ENCODE assay signal across 11 cellular contexts in the genomic region with DNA sequence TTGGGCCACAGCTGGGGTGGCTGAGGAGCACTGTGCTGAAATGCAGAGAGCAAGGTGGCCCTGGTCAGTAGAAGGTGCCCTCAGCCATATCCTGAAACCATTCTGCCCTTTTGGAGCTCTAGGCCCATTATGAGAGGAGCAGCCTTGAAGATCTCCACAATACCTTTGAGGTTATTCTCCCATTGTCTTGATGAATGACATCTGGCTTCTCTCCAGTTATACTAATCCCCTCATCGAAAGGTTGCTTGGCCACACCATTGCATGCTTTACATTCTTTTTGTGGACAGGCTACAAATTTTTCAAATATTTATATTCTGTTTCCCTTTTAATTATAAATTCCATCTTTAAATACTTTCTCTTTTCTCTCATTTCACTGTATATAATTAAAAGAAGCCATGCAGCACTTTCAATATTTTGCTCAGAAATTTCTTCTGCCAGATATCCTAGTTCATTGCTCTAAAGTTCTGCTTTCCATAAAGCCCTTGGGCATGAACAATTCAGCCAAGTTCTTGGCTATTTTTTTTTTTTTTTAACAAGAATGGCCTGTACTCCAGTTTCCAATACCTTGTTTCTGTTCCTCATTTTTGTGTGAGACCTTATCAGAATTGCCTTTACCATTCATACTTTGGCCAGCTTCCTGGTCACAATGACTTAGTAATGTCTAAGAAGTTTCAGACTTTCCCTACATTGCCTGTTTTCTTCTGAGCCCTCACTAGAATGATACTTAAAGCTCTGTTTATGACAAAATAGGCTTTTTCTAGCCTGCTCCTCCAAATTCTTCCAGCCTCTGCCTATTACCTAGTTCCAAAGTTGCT.
DNase-seq lines count a peak whose midpoint lies in the region; ATAC-seq and TF ChIP-seq lines count a peak whose summit lies in the region.
"Had no signal": no experiment of that assay in that cellular context is flagged by ENCODE, and none has a peak within 500 bp of the region (broad histone marks: within the 10 kb centered on the region; RNA-seq: fewer than 3 reads in every experiment).

No MANE protein-coding gene starts in this region.

- ATAC-seq in GM18519 (IDR thresholded peaks at IDR 0.05; ENCODE audit: low FRiP score, unreplicated experiment) (peak; percentile 99), GM21737 (IDR thresholded peaks at IDR 0.05; ENCODE audit: unreplicated experiment) (peak; percentile 94), HG03460 (IDR thresholded peaks at IDR 0.05; ENCODE audit: unreplicated experiment) (peak; percentile 98)

- no peak overlapping the region for H3K4me3 ChIP-seq in cardiac fibroblast (replicated peaks in 1 of 2; ENCODE audit: low read depth in 2 of 2, low read length in 2 of 2)

- DNase-seq in cardiac fibroblast (ENCODE audit: low read depth in 2 of 2), result peak; percentile 21 to 26
- DNase-seq in AG08396 (ENCODE audit: low spot score), result no peak
- no peak for DNase-seq in NCI-H2171 (lab: John Stamatoyannopoulos, UW)
- DNase-seq in C1 segment of cervical spinal cord (lab: John Stamatoyannopoulos, UW), result no peak
- no peak for DNase-seq in NCI-H69 (lab: John Stamatoyannopoulos, UW)
- DNase-seq: activated effector memory CD4-positive, alpha-beta T cell treated with Interleukin-2 at 50 U/mL for 16 hours; erythroblast; stimulated activated CD4-positive, alpha-beta T cell treated with anti-CD3 and anti-CD28 coated beads, Interleukin-12 subunit alpha, Interleukin-12 subunit beta, amount 100 ng/mL, for 4 hours had no signal

- TF ChIP-seq CTCF in cardiac fibroblast (IDR thresholded peaks at IDR 0.05; ENCODE audit: low read depth, low read length), result no peak

Comparison
In these comparisons a context has a peak if more than half of its experiments do, and no peak if none do; other contexts are left out.
1. DNase-seq: peak in cardiac fibroblast (2 of 2); none in AG08396 (single experiment), NCI-H2171 (single experiment), C1 segment of cervical spinal cord (0 of 14) and NCI-H69 (single experiment).
2. Peak in every context shown above with its lines, with median percentiles within 50 percentile points of each other: ATAC-seq.